15 cellular contexts compared by ENCODE assay signal in the genomic region with DNA sequence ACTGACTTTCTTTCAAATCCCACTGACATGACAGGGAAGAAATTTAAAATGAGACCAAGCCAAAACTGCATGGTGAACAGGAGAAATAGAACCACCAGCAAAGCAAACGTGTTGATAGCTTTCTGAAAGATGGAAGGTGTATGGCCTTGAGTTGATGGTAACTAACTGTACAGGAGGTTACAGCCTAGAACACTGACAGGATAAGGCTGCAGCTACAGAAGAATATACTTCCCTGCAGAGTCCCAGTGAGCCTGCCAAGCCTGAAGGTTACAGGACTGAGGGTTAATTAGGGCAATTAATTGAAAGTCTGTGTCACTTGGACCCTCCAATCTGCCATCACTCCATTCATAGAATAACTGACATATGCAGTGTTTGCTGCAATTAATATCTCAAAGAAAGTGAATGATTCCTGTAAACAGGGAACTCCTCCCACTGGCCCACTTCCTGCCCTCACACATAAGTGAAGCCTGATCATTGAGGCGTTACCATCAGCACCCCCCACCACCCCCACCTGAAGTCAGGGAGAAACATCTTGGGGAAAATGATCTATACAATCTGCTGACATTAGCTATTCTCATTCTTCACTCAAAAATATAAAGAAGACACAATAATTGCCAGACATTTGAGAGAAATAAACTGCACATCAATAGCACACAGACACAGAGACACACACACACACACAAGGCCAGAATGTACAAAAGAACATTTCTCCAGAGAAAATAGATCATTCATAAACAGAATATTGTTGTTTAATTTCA.
DNase-seq lines count a peak whose midpoint lies in the region; ATAC-seq, FAIRE-seq and TF ChIP-seq lines count a peak whose summit lies in the region.
"Had no signal": no experiment of that assay in that cellular context is flagged by ENCODE, and none has a peak within 500 bp of the region (broad histone marks: within the 10 kb centered on the region; RNA-seq: fewer than 3 reads in every experiment).

No MANE protein-coding gene starts in this region.

- no peak overlapping the region for H2AK5ac ChIP-seq in IMR-90 (ENCODE audit: low read depth, low read length)

- H3K18ac ChIP-seq in IMR-90 (ENCODE audit: low read depth, low read length) = no peak overlapping the region

- H3K36me3 Mint-ChIP-seq in activated naive CD4-positive, alpha-beta T cell treated with anti-CD3 and anti-CD28 coated beads for 36 hours (ENCODE audit: low read depth) = no peaks in the 10 kb centered on the region

- no peaks in the 10 kb centered on the region for H3K79me1 ChIP-seq in IMR-90 (ENCODE audit: low read depth in 1 of 2, low read length in 2 of 2)

- no peak overlapping the region for H3K27ac ChIP-seq in IMR-90 (ENCODE audit: insufficient read depth, low read length)
- H3K27ac ChIP-seq in kidney (ENCODE audit: low read depth in 2 of 2, low read length in 2 of 2) = no peak overlapping the region
- H3K27ac ChIP-seq: heart right ventricle, spleen had no signal

- H4K91ac ChIP-seq in IMR-90 (ENCODE audit: insufficient read depth, low read depth, low read length) = no peak overlapping the region

- H2BK5ac ChIP-seq in IMR-90 (ENCODE audit: low read depth, low read length, poor library complexity, severe bottlenecking) = no peak overlapping the region

- H3K4me3 ChIP-seq in IMR-90 (ENCODE audit: insufficient read depth, low read depth, low read length) = no peak overlapping the region
- H3K4me3 ChIP-seq in kidney (ENCODE audit: low read length in 2 of 2) = no peak overlapping the region
- H3K4me3 ChIP-seq: heart right ventricle, spleen had no signal

- DNase-seq in activated naive CD4-positive, alpha-beta T cell treated with anti-CD3 and anti-CD28 coated beads for 36 hours = peak; percentile 25
- no peak for DNase-seq in activated naive CD4-positive, alpha-beta T cell treated with Interleukin-2 at 50 U/mL for 16 hours
- DNase-seq in IMR-90 (no peak), urothelium cell line (ENCODE audit: low spot score) (no peak), kidney (no peak), EL (no peak)
- no peak for DNase-seq in stimulated activated CD4-positive, alpha-beta T cell treated with anti-CD3 and anti-CD28 coated beads, Interleukin-12 subunit alpha, Interleukin-12 subunit beta, amount 100 ng/mL, for 4 hours
- DNase-seq: activated CD4-positive, alpha-beta T cell treated with anti-CD3 and anti-CD28 coated beads for 48 hours; activated naive CD4-positive, alpha-beta T cell treated with anti-CD3 and anti-CD28 coated beads, Interleukin-2, amount 50 U/mL, for 16 hours; caudate nucleus; heart right ventricle; NCI-H1092 treated with DMSO at 0.1 percent for 48 hours; NK-92 treated with Interleukin-12 subunit alpha and Interleukin-12 subunit beta, amount 100 ng/mL, for 24 hours; spleen had no signal

- no peak overlapping the region for H2AK9ac ChIP-seq in IMR-90 (replicated peaks; ENCODE audit: low read depth, low read length, poor library complexity)

- no TSS peak for BruUV-seq in IMR-90 (replicated peaks; lab: Mats Ljungman, UMichigan)

- H4K5ac ChIP-seq in IMR-90 (ENCODE audit: low read depth, low read length) = no peak overlapping the region

- H3K23ac ChIP-seq in IMR-90 (ENCODE audit: low read depth, low read length) = no peak overlapping the region

- no peak overlapping the region for H2BK15ac ChIP-seq in IMR-90 (ENCODE audit: low read depth, low read length)

- H3K27ac Mint-ChIP-seq in activated naive CD4-positive, alpha-beta T cell treated with anti-CD3 and anti-CD28 coated beads for 36 hours = no peak overlapping the region

- H3K9ac ChIP-seq in IMR-90 (ENCODE audit: low read depth, low read length) = no peak overlapping the region
- no peak overlapping the region for H3K9ac ChIP-seq in kidney (ENCODE audit: low read length in 2 of 2)

- no peak overlapping the region for H2BK120ac ChIP-seq in IMR-90 (ENCODE audit: low read depth, low read length)

- no peaks in the 10 kb centered on the region for H3K9me3 Mint-ChIP-seq in activated naive CD4-positive, alpha-beta T cell treated with anti-CD3 and anti-CD28 coated beads for 36 hours

- H3K9me1 ChIP-seq in IMR-90 (ENCODE audit: insufficient read depth, low read length) = no peaks in the 10 kb centered on the region

- H3K4me1 ChIP-seq in IMR-90 (ENCODE audit: control insufficient read depth, insufficient read depth, low read length) (no peaks in the 10 kb centered on the region), kidney (ENCODE audit: control insufficient read depth in 1 of 2, insufficient read depth in 1 of 2, low read depth in 1 of 2, low read length in 2 of 2) (no peaks in the 10 kb centered on the region)

- no peaks in the 10 kb centered on the region for H3K9me3 ChIP-seq in IMR-90 (ENCODE audit: control insufficient read depth, insufficient read depth, low read length)
- no peaks in the 10 kb centered on the region for H3K9me3 ChIP-seq in kidney (ENCODE audit: control insufficient read depth in 1 of 2, low read length in 2 of 2)
- H3K9me3 ChIP-seq: heart right ventricle, spleen had no signal

- no peak for TF ChIP-seq POLR2A in IMR-90 (IDR thresholded peaks at IDR 0.05; ENCODE audit: low read depth, low read length)

- in situ Hi-C loops in IMR-90 (cut with MboI; ENCODE audit: low sequenced_read_pairs) = no loop called here

- no peak overlapping the region for H2AFZ ChIP-seq in IMR-90 (replicated peaks; ENCODE audit: low read length, poor library complexity)

- CTCF ChIA-PET in activated naive CD4-positive, alpha-beta T cell treated with anti-CD3 and anti-CD28 coated beads for 36 hours (lab: Charles Lee) = no interaction called here
- CTCF ChIA-PET in IMR-90 (lab: Yijun Ruan, JAX) = no interaction called here

- POLR2A ChIA-PET in IMR-90 (lab: Charles Lee; ENCODE audit: unreplicated experiment) = no interaction called here

- H3K27me3 Mint-ChIP-seq in activated naive CD4-positive, alpha-beta T cell treated with anti-CD3 and anti-CD28 coated beads for 36 hours (ENCODE audit: low read depth) = no peaks in the 10 kb centered on the region

- no peaks in the 10 kb centered on the region for H3K27me3 ChIP-seq in IMR-90 (ENCODE audit: control insufficient read depth, insufficient read depth, low read length)
- H3K27me3 ChIP-seq: heart right ventricle, spleen had no signal

- no peaks in the 10 kb centered on the region for H4K20me1 ChIP-seq in IMR-90 (ENCODE audit: insufficient read depth, low read length)

- H3K4me2 ChIP-seq in IMR-90 (ENCODE audit: low read depth, low read length) = no peak overlapping the region

- no peak overlapping the region for H4K8ac ChIP-seq in IMR-90 (ENCODE audit: low read depth in 2 of 2, low read length in 2 of 2)

- H3K14ac ChIP-seq in IMR-90 (replicated peaks; ENCODE audit: low read depth, low read length) = no peak overlapping the region

- H3K4me3 Mint-ChIP-seq in activated naive CD4-positive, alpha-beta T cell treated with anti-CD3 and anti-CD28 coated beads for 36 hours = no peak overlapping the region

- dilution Hi-C loops in IMR-90 (cut with HindIII; ENCODE audit: low sequenced_read_pairs, unreplicated experiment) = no loop called here

- TF ChIP-seq RAD21 in IMR-90 (IDR thresholded peaks at IDR 0.05; ENCODE audit: low read length) = no peak

- TF ChIP-seq CTCF in IMR-90 (conservative IDR thresholded peaks at IDR 0.05; ENCODE audit: low read depth, low read length) (no peak), kidney (IDR thresholded peaks at IDR 0.05; ENCODE audit: borderline replicate concordance, extremely low read depth, insufficient read depth) (no peak)

- intact Hi-C loops in activated naive CD4-positive, alpha-beta T cell treated with anti-CD3 and anti-CD28 coated beads for 36 hours (cut with micrococcal nuclease) = no loop called here
- intact Hi-C loops in IMR-90 (cut with micrococcal nuclease) (no loop called here), kidney (cut with DNase I) (no loop called here)

- no CpG with 5 or more reads among the region's 2 CpGs for WGBS in IMR-90 (ENCODE audit: extremely low coverage in 2 of 2, insufficient read length in 1 of 2), 2 experiments

- H3K4me1 Mint-ChIP-seq in activated naive CD4-positive, alpha-beta T cell treated with anti-CD3 and anti-CD28 coated beads for 36 hours (ENCODE audit: low read depth) = peaks cover 15% of the 10 kb centered on the region

- H3K56ac ChIP-seq in IMR-90 (ENCODE audit: extremely low read depth, insufficient read depth, low read length) = no peak overlapping the region

- no peak overlapping the region for H2BK20ac ChIP-seq in IMR-90 (ENCODE audit: low read depth, low read length)

- FAIRE-seq in urothelium cell line (lab: Jason Lieb, UNC) = peak; percentile 44
- FAIRE-seq in kidney (lab: Jason Lieb, UNC) = no peak

- no peak overlapping the region for H3K4ac ChIP-seq in IMR-90 (ENCODE audit: low read depth, low read length)

- ATAC-seq in GM21717 (IDR thresholded peaks at IDR 0.05; ENCODE audit: unreplicated experiment) = peak; percentile 89
- no peak for ATAC-seq in IMR-90 (ENCODE audit: low read depth)
- ATAC-seq: heart right ventricle had no signal

- no peaks in the 10 kb centered on the region for H3K36me3 ChIP-seq in IMR-90 (ENCODE audit: control insufficient read depth, insufficient read depth, low read length)
- no peaks in the 10 kb centered on the region for H3K36me3 ChIP-seq in kidney (ENCODE audit: control insufficient read depth in 1 of 2, insufficient read depth in 2 of 2, low read length in 2 of 2)
- H3K36me3 ChIP-seq: heart right ventricle, spleen had no signal

TF ChIP-seq in IMR-90, 13 proteins besides CTCF, POLR2A, EP300 and RAD21:
- no peak for TF ChIP-seq CHD1 (IDR thresholded peaks at IDR 0.05; ENCODE audit: low read depth, low read length)
- TF ChIP-seq MAFK (IDR thresholded peaks at IDR 0.05; ENCODE audit: low read depth, low read length) = peak; percentile 44; the same call in 1 of the 2 replicates
